Comparison of ENCODE assay signal across 2 cellular contexts in the genomic region with DNA sequence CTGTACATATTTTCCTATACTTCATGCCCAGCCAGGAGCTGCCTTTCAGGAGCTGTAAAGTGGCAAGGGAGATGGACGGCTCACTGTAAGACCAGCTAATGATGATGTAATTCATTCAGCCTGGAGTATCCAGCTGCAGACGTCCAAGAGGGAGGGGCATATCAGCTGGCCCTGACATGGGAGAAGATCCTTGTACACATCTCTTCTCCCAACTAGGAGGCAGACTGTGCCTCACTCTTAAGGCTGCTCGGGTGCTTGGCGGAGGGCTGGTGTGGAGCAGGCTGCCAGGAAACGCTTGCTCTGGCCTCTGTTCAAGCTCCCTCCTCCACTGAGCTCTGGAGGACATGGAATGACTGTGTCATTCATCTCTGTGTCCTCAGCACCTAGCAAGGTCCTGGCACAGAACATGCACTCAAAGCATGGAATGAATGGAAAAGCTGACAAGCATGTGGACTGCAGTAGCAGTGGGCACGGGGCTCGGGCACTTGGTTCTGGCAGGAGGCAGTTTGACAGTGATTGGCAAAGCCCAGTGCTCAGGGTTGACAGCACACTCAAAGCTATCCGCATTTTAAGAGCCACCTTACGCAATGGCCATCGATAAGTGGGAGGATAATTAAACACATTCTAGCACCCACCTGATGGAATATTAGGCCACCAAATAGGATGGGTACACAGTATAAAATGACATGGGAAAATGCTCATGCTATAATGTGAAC.
TF ChIP-seq lines count a peak whose summit lies in the region.

No MANE protein-coding gene starts in this region.

TF ChIP-seq in liver, 16 proteins besides CTCF, POLR2A, EP300 and RAD21:
- TF ChIP-seq, protein P1, sequence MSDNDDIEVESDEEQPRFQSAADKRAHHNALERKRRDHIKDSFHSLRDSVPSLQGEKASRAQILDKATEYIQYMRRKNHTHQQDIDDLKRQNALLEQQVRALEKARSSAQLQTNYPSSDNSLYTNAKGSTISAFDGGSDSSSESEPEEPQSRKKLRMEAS (IDR thresholded peaks at IDR 0.05): peak; percentile 94
- peak; percentile 50 for TF ChIP-seq NR2F2 (IDR thresholded peaks at IDR 0.05)
- peak; percentile 99 to 100 for TF ChIP-seq JUND (IDR thresholded peaks at IDR 0.05)
- peak; percentile 73 to 94 for TF ChIP-seq EGR1 (IDR thresholded peaks at IDR 0.05; ENCODE audit: low read depth in 2 of 2)
- TF ChIP-seq FOXA2 (IDR thresholded peaks at IDR 0.05): peak; percentile 58
- peak; percentile 77 to 82 for TF ChIP-seq HNF4A (conservative IDR thresholded peaks at IDR 0.05)
- no peak for TF ChIP-seq GABPA (IDR thresholded peaks at IDR 0.05 in 1 of 2, conservative IDR thresholded peaks at IDR 0.05 in 1 of 2)
- TF ChIP-seq, protein P2, sequence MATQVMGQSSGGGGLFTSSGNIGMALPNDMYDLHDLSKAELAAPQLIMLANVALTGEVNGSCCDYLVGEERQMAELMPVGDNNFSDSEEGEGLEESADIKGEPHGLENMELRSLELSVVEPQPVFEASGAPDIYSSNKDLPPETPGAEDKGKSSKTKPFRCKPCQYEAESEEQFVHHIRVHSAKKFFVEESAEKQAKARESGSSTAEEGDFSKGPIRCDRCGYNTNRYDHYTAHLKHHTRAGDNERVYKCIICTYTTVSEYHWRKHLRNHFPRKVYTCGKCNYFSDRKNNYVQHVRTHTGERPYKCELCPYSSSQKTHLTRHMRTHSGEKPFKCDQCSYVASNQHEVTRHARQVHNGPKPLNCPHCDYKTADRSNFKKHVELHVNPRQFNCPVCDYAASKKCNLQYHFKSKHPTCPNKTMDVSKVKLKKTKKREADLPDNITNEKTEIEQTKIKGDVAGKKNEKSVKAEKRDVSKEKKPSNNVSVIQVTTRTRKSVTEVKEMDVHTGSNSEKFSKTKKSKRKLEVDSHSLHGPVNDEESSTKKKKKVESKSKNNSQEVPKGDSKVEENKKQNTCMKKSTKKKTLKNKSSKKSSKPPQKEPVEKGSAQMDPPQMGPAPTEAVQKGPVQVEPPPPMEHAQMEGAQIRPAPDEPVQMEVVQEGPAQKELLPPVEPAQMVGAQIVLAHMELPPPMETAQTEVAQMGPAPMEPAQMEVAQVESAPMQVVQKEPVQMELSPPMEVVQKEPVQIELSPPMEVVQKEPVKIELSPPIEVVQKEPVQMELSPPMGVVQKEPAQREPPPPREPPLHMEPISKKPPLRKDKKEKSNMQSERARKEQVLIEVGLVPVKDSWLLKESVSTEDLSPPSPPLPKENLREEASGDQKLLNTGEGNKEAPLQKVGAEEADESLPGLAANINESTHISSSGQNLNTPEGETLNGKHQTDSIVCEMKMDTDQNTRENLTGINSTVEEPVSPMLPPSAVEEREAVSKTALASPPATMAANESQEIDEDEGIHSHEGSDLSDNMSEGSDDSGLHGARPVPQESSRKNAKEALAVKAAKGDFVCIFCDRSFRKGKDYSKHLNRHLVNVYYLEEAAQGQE (IDR thresholded peaks at IDR 0.05): peak; percentile 80
- peak; percentile 97 for TF ChIP-seq SP1 (IDR thresholded peaks at IDR 0.05)
- TF ChIP-seq, protein P3, sequence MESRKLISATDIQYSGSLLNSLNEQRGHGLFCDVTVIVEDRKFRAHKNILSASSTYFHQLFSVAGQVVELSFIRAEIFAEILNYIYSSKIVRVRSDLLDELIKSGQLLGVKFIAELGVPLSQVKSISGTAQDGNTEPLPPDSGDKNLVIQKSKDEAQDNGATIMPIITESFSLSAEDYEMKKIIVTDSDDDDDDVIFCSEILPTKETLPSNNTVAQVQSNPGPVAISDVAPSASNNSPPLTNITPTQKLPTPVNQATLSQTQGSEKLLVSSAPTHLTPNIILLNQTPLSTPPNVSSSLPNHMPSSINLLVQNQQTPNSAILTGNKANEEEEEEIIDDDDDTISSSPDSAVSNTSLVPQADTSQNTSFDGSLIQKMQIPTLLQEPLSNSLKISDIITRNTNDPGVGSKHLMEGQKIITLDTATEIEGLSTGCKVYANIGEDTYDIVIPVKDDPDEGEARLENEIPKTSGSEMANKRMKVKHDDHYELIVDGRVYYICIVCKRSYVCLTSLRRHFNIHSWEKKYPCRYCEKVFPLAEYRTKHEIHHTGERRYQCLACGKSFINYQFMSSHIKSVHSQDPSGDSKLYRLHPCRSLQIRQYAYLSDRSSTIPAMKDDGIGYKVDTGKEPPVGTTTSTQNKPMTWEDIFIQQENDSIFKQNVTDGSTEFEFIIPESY (IDR thresholded peaks at IDR 0.05): peak; percentile 90
- peak; percentile 84 for TF ChIP-seq TAF1 (conservative IDR thresholded peaks at IDR 0.05)
- TF ChIP-seq, protein P4, sequence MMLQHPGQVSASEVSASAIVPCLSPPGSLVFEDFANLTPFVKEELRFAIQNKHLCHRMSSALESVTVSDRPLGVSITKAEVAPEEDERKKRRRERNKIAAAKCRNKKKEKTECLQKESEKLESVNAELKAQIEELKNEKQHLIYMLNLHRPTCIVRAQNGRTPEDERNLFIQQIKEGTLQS (IDR thresholded peaks at IDR 0.05): peak; percentile 96
- TF ChIP-seq YY1 (IDR thresholded peaks at IDR 0.05): peak; percentile 78
- TF ChIP-seq FOXA1 (IDR thresholded peaks at IDR 0.05): no peak
- TF ChIP-seq HNF4G (IDR thresholded peaks at IDR 0.05): peak; percentile 44
- peak; percentile 96 to 97 for TF ChIP-seq RXRA (IDR thresholded peaks at IDR 0.05)

TF ChIP-seq in GM23338, 12 proteins besides CTCF, POLR2A, EP300 and RAD21:
- TF ChIP-seq ZNF114 (CRISPR knock-in tag; IDR thresholded peaks at IDR 0.05) (no peak), EZH2phosphoT487 (IDR thresholded peaks at IDR 0.05; ENCODE audit: unreplicated experiment) (no peak), CREB1 (CRISPR knock-in tag; IDR thresholded peaks at IDR 0.05; ENCODE audit: low read depth) (no peak), STAT1 (IDR thresholded peaks at IDR 0.05; ENCODE audit: unreplicated experiment) (no peak), ZNF331 (CRISPR knock-in tag; IDR thresholded peaks at IDR 0.05; ENCODE audit: low read depth) (no peak), EZH2 (IDR thresholded peaks at IDR 0.05; ENCODE audit: low read depth, unreplicated experiment) (no peak)
- TF ChIP-seq, protein P2 (IDR thresholded peaks at IDR 0.05; ENCODE audit: unreplicated experiment): no peak
- TF ChIP-seq, protein P5, sequence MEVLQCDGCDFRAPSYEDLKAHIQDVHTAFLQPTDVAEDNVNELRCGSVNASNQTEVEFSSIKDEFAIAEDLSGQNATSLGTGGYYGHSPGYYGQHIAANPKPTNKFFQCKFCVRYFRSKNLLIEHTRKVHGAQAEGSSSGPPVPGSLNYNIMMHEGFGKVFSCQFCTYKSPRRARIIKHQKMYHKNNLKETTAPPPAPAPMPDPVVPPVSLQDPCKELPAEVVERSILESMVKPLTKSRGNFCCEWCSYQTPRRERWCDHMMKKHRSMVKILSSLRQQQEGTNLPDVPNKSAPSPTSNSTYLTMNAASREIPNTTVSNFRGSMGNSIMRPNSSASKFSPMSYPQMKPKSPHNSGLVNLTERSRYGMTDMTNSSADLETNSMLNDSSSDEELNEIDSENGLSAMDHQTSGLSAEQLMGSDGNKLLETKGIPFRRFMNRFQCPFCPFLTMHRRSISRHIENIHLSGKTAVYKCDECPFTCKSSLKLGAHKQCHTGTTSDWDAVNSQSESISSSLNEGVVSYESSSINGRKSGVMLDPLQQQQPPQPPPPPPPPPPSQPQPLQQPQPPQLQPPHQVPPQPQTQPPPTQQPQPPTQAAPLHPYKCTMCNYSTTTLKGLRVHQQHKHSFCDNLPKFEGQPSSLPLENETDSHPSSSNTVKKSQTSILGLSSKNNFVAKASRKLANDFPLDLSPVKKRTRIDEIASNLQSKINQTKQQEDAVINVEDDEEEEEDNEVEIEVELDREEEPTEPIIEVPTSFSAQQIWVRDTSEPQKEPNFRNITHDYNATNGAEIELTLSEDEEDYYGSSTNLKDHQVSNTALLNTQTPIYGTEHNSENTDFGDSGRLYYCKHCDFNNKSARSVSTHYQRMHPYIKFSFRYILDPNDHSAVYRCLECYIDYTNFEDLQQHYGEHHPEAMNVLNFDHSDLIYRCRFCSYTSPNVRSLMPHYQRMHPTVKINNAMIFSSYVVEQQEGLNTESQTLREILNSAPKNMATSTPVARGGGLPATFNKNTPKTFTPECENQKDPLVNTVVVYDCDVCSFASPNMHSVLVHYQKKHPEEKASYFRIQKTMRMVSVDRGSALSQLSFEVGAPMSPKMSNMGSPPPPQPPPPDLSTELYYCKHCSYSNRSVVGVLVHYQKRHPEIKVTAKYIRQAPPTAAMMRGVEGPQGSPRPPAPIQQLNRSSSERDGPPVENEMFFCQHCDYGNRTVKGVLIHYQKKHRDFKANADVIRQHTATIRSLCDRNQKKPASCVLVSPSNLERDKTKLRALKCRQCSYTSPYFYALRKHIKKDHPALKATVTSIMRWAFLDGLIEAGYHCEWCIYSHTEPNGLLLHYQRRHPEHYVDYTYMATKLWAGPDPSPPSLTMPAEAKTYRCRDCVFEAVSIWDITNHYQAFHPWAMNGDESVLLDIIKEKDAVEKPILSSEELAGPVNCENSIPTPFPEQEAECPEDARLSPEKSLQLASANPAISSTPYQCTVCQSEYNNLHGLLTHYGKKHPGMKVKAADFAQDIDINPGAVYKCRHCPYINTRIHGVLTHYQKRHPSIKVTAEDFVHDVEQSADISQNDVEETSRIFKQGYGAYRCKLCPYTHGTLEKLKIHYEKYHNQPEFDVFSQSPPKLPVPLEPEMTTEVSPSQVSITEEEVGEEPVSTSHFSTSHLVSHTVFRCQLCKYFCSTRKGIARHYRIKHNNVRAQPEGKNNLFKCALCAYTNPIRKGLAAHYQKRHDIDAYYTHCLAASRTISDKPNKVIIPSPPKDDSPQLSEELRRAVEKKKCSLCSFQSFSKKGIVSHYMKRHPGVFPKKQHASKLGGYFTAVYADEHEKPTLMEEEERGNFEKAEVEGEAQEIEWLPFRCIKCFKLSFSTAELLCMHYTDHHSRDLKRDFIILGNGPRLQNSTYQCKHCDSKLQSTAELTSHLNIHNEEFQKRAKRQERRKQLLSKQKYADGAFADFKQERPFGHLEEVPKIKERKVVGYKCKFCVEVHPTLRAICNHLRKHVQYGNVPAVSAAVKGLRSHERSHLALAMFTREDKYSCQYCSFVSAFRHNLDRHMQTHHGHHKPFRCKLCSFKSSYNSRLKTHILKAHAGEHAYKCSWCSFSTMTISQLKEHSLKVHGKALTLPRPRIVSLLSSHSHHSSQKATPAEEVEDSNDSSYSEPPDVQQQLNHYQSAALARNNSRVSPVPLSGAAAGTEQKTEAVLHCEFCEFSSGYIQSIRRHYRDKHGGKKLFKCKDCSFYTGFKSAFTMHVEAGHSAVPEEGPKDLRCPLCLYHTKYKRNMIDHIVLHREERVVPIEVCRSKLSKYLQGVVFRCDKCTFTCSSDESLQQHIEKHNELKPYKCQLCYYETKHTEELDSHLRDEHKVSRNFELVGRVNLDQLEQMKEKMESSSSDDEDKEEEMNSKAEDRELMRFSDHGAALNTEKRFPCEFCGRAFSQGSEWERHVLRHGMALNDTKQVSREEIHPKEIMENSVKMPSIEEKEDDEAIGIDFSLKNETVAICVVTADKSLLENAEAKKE (CRISPR knock-in tag; IDR thresholded peaks at IDR 0.05): no peak
